Comparison of ENCODE assay signal across 8 cellular contexts in the genomic region with DNA sequence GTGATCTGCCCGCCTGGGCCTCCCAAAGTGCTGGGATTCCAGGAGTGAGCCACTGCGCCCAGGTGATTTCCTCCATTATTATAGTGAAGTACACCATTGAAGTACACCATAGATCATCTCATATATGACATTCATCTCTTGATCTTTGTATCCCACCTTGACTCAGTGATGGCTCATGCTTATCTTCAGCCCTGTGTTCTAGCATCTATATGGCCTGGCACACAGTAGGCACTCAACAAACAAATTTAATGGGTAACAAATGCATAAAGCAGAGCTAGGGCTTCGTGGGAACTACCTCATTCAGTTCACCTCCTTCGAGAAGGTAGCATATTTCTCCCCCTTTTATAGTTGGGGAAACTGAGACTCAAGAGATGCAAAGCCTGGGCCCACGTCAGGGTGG. TPM values are rescaled to one million over a fixed set of nuclear protein-coding genes. Genes with fewer than 3 reads are reported as not detected.
DNase-seq lines count a peak whose midpoint lies in the region; ATAC-seq and TF ChIP-seq lines count a peak whose summit lies in the region.
"Had no signal": no experiment of that assay in that cellular context is flagged by ENCODE, and none has a peak within 500 bp of the region (broad histone marks: within the 10 kb centered on the region; RNA-seq: fewer than 3 reads in every experiment).

No MANE protein-coding gene starts in this region.

- no peaks in the 10 kb centered on the region for H3K9me3 Mint-ChIP-seq in activated T-cell treated with anti-CD3 and anti-CD28 coated beads, Interleukin-2, amount 50 U/mL, for 72 hours

- peak overlapping the region; percentile 79 to 81 for H3K4me3 Mint-ChIP-seq in activated T-cell treated with anti-CD3 and anti-CD28 coated beads, Interleukin-2, amount 50 U/mL, for 72 hours

- peak overlapping the region; percentile 36 to 72 (median 54) for H3K4me3 ChIP-seq in fibroblast of lung (replicated peaks in 1 of 4; ENCODE audit: control extremely low read depth in 1 of 4, insufficient read depth in 1 of 4, low read depth in 3 of 4, low read length in 4 of 4)
- peak overlapping the region in 2 of 3 donors; percentile 72 to 86 for H3K4me3 ChIP-seq in thyroid gland (replicated peaks in 1 of 3)

- DNase-seq in activated T-cell treated with anti-CD3 and anti-CD28 coated beads, Interleukin-2, amount 50 U/mL, for 72 hours, result no peak
- DNase-seq in activated T-cell treated with anti-CD3 and anti-CD28 coated beads for 4 hours, result no peak
- no peak for DNase-seq in fibroblast of lung (ENCODE audit: low read depth in 2 of 2)
- no peak for DNase-seq in thyroid gland
- no peak for DNase-seq in Ammon's horn (ENCODE audit: low spot score)
- DNase-seq: cerebellar nuclear complex, DMS 273 treated with DMSO at 0.1 percent for 48 hours had no signal

- H3K4me1 ChIP-seq in fibroblast of lung (ENCODE audit: control insufficient read depth, extremely low read depth, insufficient read depth, low read length), result peaks cover 17% of the 10 kb centered on the region
- H3K4me1 ChIP-seq in thyroid gland, result peaks cover 22 to 32% of the 10 kb centered on the region in 2 donors

- 79% methylated on average over 5 of the region's 5 CpGs for WGBS in thyroid gland, 2 donors

- TF ChIP-seq POLR2A in thyroid gland (IDR thresholded peaks at IDR 0.05), result no peak

- H3K27ac ChIP-seq in fibroblast of lung (ENCODE audit: insufficient read depth, low read length), result peak overlapping the region; percentile 78
- no peak overlapping the region for H3K27ac ChIP-seq in thyroid gland

- H3K9ac ChIP-seq in fibroblast of lung (ENCODE audit: insufficient read depth, low read length), result no peak overlapping the region

- H3K4me1 Mint-ChIP-seq in activated T-cell treated with anti-CD3 and anti-CD28 coated beads, Interleukin-2, amount 50 U/mL, for 72 hours (ENCODE audit: low read depth), result peaks cover 44% of the 10 kb centered on the region

- no peaks in the 10 kb centered on the region for H3K79me2 ChIP-seq in fibroblast of lung (ENCODE audit: control insufficient read depth, insufficient read depth, low read length)

- peaks cover 0 to 1% of the 10 kb centered on the region in 2 donors for H3K36me3 Mint-ChIP-seq in activated T-cell treated with anti-CD3 and anti-CD28 coated beads, Interleukin-2, amount 50 U/mL, for 72 hours (ENCODE audit: insufficient read depth in 2 of 2)

- H3K4me2 ChIP-seq in fibroblast of lung (ENCODE audit: extremely low read depth, insufficient read depth, low read length), result peak overlapping the region; percentile 82

- H3K9me3 ChIP-seq in fibroblast of lung (ENCODE audit: control insufficient read depth, insufficient read depth, low read depth, low read length) (no peaks in the 10 kb centered on the region), thyroid gland (no peaks in the 10 kb centered on the region)

- no peaks in the 10 kb centered on the region for H3K27me3 ChIP-seq in fibroblast of lung (ENCODE audit: control insufficient read depth, insufficient read depth, low read length)
- no peaks in the 10 kb centered on the region for H3K27me3 ChIP-seq in thyroid gland

- intact Hi-C loops in thyroid gland (cut with DNase I), result loop anchor here (5.0 to 10.0 kb wide), 3 partner anchors 103 to 269 kb away; a partner anchor contains a TSS

- H2AFZ ChIP-seq in fibroblast of lung (ENCODE audit: low read length), result peak overlapping the region; percentile 53

- no peaks in the 10 kb centered on the region for H3K27me3 Mint-ChIP-seq in activated T-cell treated with anti-CD3 and anti-CD28 coated beads, Interleukin-2, amount 50 U/mL, for 72 hours (ENCODE audit: low read depth)

- no peak for ATAC-seq in activated T-cell treated with anti-CD3 and anti-CD28 coated beads, Interleukin-2, amount 50 U/mL, for 72 hours (replicated peaks in 1 of 2)
- ATAC-seq in HG02571 (IDR thresholded peaks at IDR 0.05; ENCODE audit: unreplicated experiment), result no peak

- TF ChIP-seq CTCF in fibroblast of lung (conservative IDR thresholded peaks at IDR 0.05 in 1 of 2, IDR thresholded peaks at IDR 0.05 in 1 of 2; ENCODE audit: low read depth in 1 of 2, low read length in 2 of 2) (no peak), thyroid gland (IDR thresholded peaks at IDR 0.05) (no peak)

- H3K36me3 ChIP-seq in fibroblast of lung (ENCODE audit: control insufficient read depth, insufficient read depth, low read length) (peaks cover 2% of the 10 kb centered on the region), thyroid gland (no peaks in the 10 kb centered on the region)

- H3K27ac Mint-ChIP-seq in activated T-cell treated with anti-CD3 and anti-CD28 coated beads, Interleukin-2, amount 50 U/mL, for 72 hours, result no peak overlapping the region

- H4K20me1 ChIP-seq in fibroblast of lung (ENCODE audit: control insufficient read depth, extremely low read depth, insufficient read depth, low read length), result no peaks in the 10 kb centered on the region

RNA-seq across cellular contexts. Expression of a gene that starts 1.0 kb away (rescaled TPM):
- 10 to 100 TPM; 12.0 to 18.3 TPM for total RNA-seq in activated T-cell treated with anti-CD3 and anti-CD28 coated beads, Interleukin-2, amount 50 U/mL, for 72 hours
- total RNA-seq in fibroblast of lung (17.8 and 19.0 TPM in 2 replicates), thyroid gland (10 to 100 TPM; 14.2 to 33.2 (median 21.9) TPM)
- polyA plus RNA-seq in fibroblast of lung, result 3.2 and 3.7 TPM in 2 replicates
- polyA plus RNA-seq in fibroblast of lung (2012), result 8.4 and 8.9 TPM in 2 replicates
- 0.63 and 2.5 TPM in 2 replicates for polyA minus RNA-seq in fibroblast of lung (ENCODE audit: low replicate concordance)

RNA-seq across cellular contexts. Expression of a gene that starts 1.0 kb away (rescaled TPM):
- total RNA-seq in activated T-cell treated with anti-CD3 and anti-CD28 coated beads, Interleukin-2, amount 50 U/mL, for 72 hours, result 1 to 10 TPM; 4.9 to 5.9 TPM
- total RNA-seq in fibroblast of lung (5.6 and 9.2 TPM in 2 replicates), thyroid gland (10 to 100 TPM in 1 of 4 donors, 1 to 10 TPM in 3; 3.9 to 10.7 (median 6.9) TPM)
- 0.63 and 0.73 TPM in 2 replicates for polyA plus RNA-seq in fibroblast of lung
- 1.6 and 1.8 TPM in 2 replicates for polyA plus RNA-seq in fibroblast of lung (2012)
- not detected in 2 replicates for polyA minus RNA-seq in fibroblast of lung (ENCODE audit: low replicate concordance)

RNA-seq across cellular contexts. Expression of a gene that starts 4.8 kb away (rescaled TPM):
- total RNA-seq in activated T-cell treated with anti-CD3 and anti-CD28 coated beads, Interleukin-2, amount 50 U/mL, for 72 hours, result 1 to 10 TPM; 7.2 to 9.2 TPM
- 4.1 and 4.8 TPM in 2 replicates for total RNA-seq in fibroblast of lung
- polyA plus RNA-seq in fibroblast of lung, result 0.36 and 1.0 TPM in 2 replicates
- polyA plus RNA-seq in fibroblast of lung (2012), result 0.71 and 2.1 TPM in 2 replicates
- not detected in 2 replicates for polyA minus RNA-seq in fibroblast of lung (ENCODE audit: low replicate concordance)
- 1 to 10 TPM; 2.5 to 8.8 (median 5.0) TPM for total RNA-seq in thyroid gland

RNA-seq across cellular contexts. Expression of a gene that starts 5.5 kb away (rescaled TPM):
- total RNA-seq in activated T-cell treated with anti-CD3 and anti-CD28 coated beads, Interleukin-2, amount 50 U/mL, for 72 hours, result 10 to 100 TPM; 53.6 to 73.0 TPM
- total RNA-seq in fibroblast of lung (9.2 and 9.5 TPM in 2 replicates), thyroid gland (10 to 100 TPM in 3 of 4 donors, 1 to 10 TPM in 1; 9.3 to 28.7 (median 21.5) TPM)
- polyA plus RNA-seq in fibroblast of lung, result 7.9 and 16.1 TPM in 2 replicates
- 11.9 and 25.0 TPM in 2 replicates for polyA plus RNA-seq in fibroblast of lung (2012)
- 40.9 and 73.2 TPM in 2 replicates for polyA minus RNA-seq in fibroblast of lung (ENCODE audit: low replicate concordance)

RNA-seq across cellular contexts. Expression of a gene that starts 20.7 kb away (rescaled TPM):
- total RNA-seq in activated T-cell treated with anti-CD3 and anti-CD28 coated beads, Interleukin-2, amount 50 U/mL, for 72 hours, result 100 to 1,000 TPM; 182 to 196 TPM
- total RNA-seq in fibroblast of lung, result 0.17 and 0.26 TPM in 2 replicates
- polyA plus RNA-seq in fibroblast of lung, result 0.02 and 0.07 TPM in 2 replicates
- 0.18 and 0.26 TPM in 2 replicates for polyA plus RNA-seq in fibroblast of lung (2012)
- polyA minus RNA-seq in fibroblast of lung (ENCODE audit: low replicate concordance), result not detected in 2 replicates
- total RNA-seq in thyroid gland, result 1 to 10 TPM in 2 of 4 donors, under 1 TPM in 2; 0.22 to 1.3 (median 0.92) TPM
